ENCODE assay signal across 8 cellular contexts in genomic region chr17:37710344-37710886, GRCh38. TPM values are rescaled to one million over a fixed set of nuclear protein-coding genes. Genes with fewer than 3 reads are reported as not detected.
DNase-seq lines count a peak whose midpoint lies in the region; ATAC-seq, FAIRE-seq and TF ChIP-seq lines count a peak whose summit lies in the region.

No MANE protein-coding gene starts in this region.

- TF ChIP-seq CTCF in epithelial cell of proximal tubule (conservative IDR thresholded peaks at IDR 0.05; ENCODE audit: low read depth, low read length) (peak; percentile 21), prostate gland (IDR thresholded peaks at IDR 0.05) (peak in 2 of 4 experiments; percentile 25 to 30)

- peak; percentile 73 for DNase-seq in HT1080 (ENCODE audit: low read depth)
- DNase-seq in NCI-H510A (lab: John Stamatoyannopoulos, UW), result peak; percentile 81
- no peak for DNase-seq in epithelial cell of proximal tubule (ENCODE audit: low read depth)
- peak; percentile 85 for DNase-seq in prostate gland (ENCODE audit: low spot score)
- no peak for DNase-seq in GM12891 (ENCODE audit: insufficient read length, low spot score)
- DNase-seq in activated CD4-positive, CD25-positive, alpha-beta regulatory T cell treated with anti-CD3 and anti-CD28 coated beads, Interleukin-2, amount 50 U/mL, for 72 hours, result no peak

- intact Hi-C loops in prostate gland (cut with DNase I), result no loop called here

- H3K4me1 ChIP-seq in prostate gland (replicated peaks), result peaks cover 2% of the 10 kb centered on the region

- FAIRE-seq in GM12891 (lab: Jason Lieb, UNC), result no peak

- no peak for ATAC-seq in HG02623 (IDR thresholded peaks at IDR 0.05; ENCODE audit: unreplicated experiment)
- no peak for ATAC-seq in HG03159 (IDR thresholded peaks at IDR 0.05; ENCODE audit: unreplicated experiment)

- H3K27ac ChIP-seq in prostate gland, result no peak overlapping the region

- H3K4me3 ChIP-seq in epithelial cell of proximal tubule (ENCODE audit: low read depth, low read length) (no peak overlapping the region), prostate gland (no peak overlapping the region)

- H3K27me3 ChIP-seq in prostate gland (replicated peaks; ENCODE audit: insufficient read depth), result no peaks in the 10 kb centered on the region

- H3K36me3 ChIP-seq in prostate gland, result no peaks in the 10 kb centered on the region

- TF ChIP-seq POLR2A in prostate gland (IDR thresholded peaks at IDR 0.05) (no peak), GM12891 (IDR thresholded peaks at IDR 0.05; ENCODE audit: low read depth, low read length) (no peak)

- no peaks in the 10 kb centered on the region for H3K9me3 ChIP-seq in prostate gland

- 30% methylated on average over 9 of the region's 9 CpGs for WGBS in prostate gland

TF ChIP-seq in GM12891, 5 proteins besides CTCF, POLR2A, EP300 and RAD21:
- TF ChIP-seq SPI1 (IDR thresholded peaks at IDR 0.05; ENCODE audit: low read depth, low read length) (no peak), POU2F2 (IDR thresholded peaks at IDR 0.05; ENCODE audit: low read depth, low read length) (no peak), TAF1 (IDR thresholded peaks at IDR 0.05; ENCODE audit: low read depth, low read length) (no peak), PAX5 (IDR thresholded peaks at IDR 0.05; ENCODE audit: insufficient read depth, low read length, severe bottlenecking) (no peak), POLR2AphosphoS5 (IDR thresholded peaks at IDR 0.05; ENCODE audit: low read depth, low read length) (no peak)

RNA-seq across cellular contexts. Expression of gene HNF1B, which starts 34.4 kb away (rescaled TPM):
- not detected in 2 replicates for total RNA-seq in HT1080 (2014; rRNA removed; shearing (Covaris generic))
- 0.02 and 0.05 TPM in 2 replicates for polyA plus RNA-seq in HT1080 (2015; cell fraction: cytosol; rRNA removed)
- polyA plus RNA-seq in HT1080 (2015; cell fraction: nucleus; rRNA removed), result 0.14 TPM in 1 of 2 replicates, not detected in the other
- total RNA-seq in epithelial cell of proximal tubule, result 21.9 and 29.8 TPM in 2 replicates
- 1 to 10 TPM; 2.7 to 7.0 TPM for total RNA-seq in prostate gland
- 2.9 TPM for polyA plus RNA-seq in GM12891 (2012; ENCODE audit: low read depth, missing spikeins)

Comparison
In these comparisons a context has a peak if more than half of its experiments do, and no peak if none do; other contexts are left out.
1. DNase-seq: peak in HT1080 (single experiment), NCI-H510A (single experiment) and prostate gland (single experiment); none in epithelial cell of proximal tubule (single experiment), GM12891 (single experiment) and activated CD4-positive, CD25-positive, alpha-beta regulatory T cell treated with anti-CD3 and anti-CD28 coated beads, Interleukin-2, amount 50 U/mL, for 72 hours (single experiment).